Comparison of ENCODE assay signal across 17 cellular contexts in the genomic region with DNA sequence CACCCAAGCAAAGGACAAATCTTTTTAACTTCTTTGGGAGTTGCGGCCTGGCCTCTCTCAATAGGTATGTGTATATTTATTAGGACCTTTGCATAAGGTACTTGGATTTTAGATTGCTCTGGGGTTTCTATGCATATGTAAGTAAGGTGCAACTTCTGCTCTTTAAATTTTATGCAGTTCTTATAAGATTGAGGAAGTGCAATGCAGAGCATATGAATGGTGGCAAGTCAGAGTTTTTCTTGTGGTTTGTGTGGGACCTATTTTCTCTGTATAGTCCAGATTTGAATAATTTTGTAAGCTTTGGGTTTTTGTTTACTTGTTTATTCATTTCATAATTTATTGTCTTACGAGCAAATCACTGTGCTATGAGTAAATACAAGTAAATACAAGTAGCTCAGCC.
"Had no signal": no experiment of that assay in that cellular context is flagged by ENCODE, and none has a peak within 500 bp of the region (broad histone marks: within the 10 kb centered on the region; RNA-seq: fewer than 3 reads in every experiment).

No MANE protein-coding gene starts in this region.

- H3K4me3 ChIP-seq: breast epithelium, heart right ventricle, ovary, right lobe of liver, transverse colon had no signal

- FAIRE-seq: endothelial cell of umbilical vein had no signal

- H3K27ac ChIP-seq: breast epithelium, heart right ventricle, ovary, right lobe of liver, transverse colon had no signal

- ATAC-seq: activated CD8-positive, alpha-beta T cell treated with anti-CD3 and anti-CD28 coated beads for 36 hours; activated naive CD8-positive, alpha-beta T cell treated with anti-CD3 and anti-CD28 coated beads, Interleukin-2, amount 50 U/mL, for 24 hours; heart right ventricle; naive thymus-derived CD4-positive, alpha-beta T cell; right lobe of liver had no signal

- H3K27me3 ChIP-seq: breast epithelium, heart right ventricle, ovary, right lobe of liver, transverse colon had no signal

- H3K9me3 ChIP-seq: breast epithelium, heart right ventricle, ovary, right lobe of liver, transverse colon had no signal

- H3K36me3 ChIP-seq: breast epithelium, ovary had no signal

- DNase-seq: activated CD4-positive, alpha-beta T cell treated with anti-CD3 and anti-CD28 coated beads for 1 hour; activated CD4-positive, alpha-beta T cell treated with anti-CD3 and anti-CD28 coated beads, Interleukin-2, amount 10 ng/mL, durations not matched to agents 7 days and 5 days; activated CD8-positive, alpha-beta T cell treated with anti-CD3 and anti-CD28 coated beads for 36 hours; activated naive CD8-positive, alpha-beta T cell treated with anti-CD3 and anti-CD28 coated beads, Interleukin-2, amount 50 U/mL, for 24 hours; activated T-cell treated with anti-CD3 and anti-CD28 coated beads, Interleukin-2, amount 50 U/mL, for 48 hours; amygdala; central memory CD4-positive, alpha-beta T cell; heart right ventricle; midbrain; naive thymus-derived CD4-positive, alpha-beta T cell; ovary; right lobe of liver; stimulated activated CD4-positive, alpha-beta T cell treated with anti-CD3 and anti-CD28 coated beads, Interleukin-2, amount 100 ng/mL, for 48 hours; stimulated activated naive CD4-positive, alpha-beta T cell treated with Interleukin-2 at 50 U/mL for 16 hours; transverse colon had no signal

- H3K4me1 ChIP-seq: breast epithelium, right lobe of liver had no signal
